In genomic region chr1:24695202-24695974, GRCh38 we compare ENCODE assay signal across 1 cellular context.
TF ChIP-seq lines count a peak whose summit lies in the region.

No MANE protein-coding gene starts in this region.

TF ChIP-seq in WTC11, 78 proteins besides CTCF, POLR2A, EP300 and RAD21 (continued from another document):
- TF ChIP-seq PRDM15 (CRISPR knock-in tag; IDR thresholded peaks at IDR 0.05) (no peak), CDX4 (CRISPR knock-in tag; IDR thresholded peaks at IDR 0.05; ENCODE audit: borderline replicate concordance) (no peak), ZNF425 (CRISPR knock-in tag; conservative IDR thresholded peaks at IDR 0.05) (no peak), GRHL2 (CRISPR knock-in tag; IDR thresholded peaks at IDR 0.05; ENCODE audit: insufficient replicate concordance, severe bottlenecking) (no peak)
